ENCODE assay signal across 9 cellular contexts in the genomic region with DNA sequence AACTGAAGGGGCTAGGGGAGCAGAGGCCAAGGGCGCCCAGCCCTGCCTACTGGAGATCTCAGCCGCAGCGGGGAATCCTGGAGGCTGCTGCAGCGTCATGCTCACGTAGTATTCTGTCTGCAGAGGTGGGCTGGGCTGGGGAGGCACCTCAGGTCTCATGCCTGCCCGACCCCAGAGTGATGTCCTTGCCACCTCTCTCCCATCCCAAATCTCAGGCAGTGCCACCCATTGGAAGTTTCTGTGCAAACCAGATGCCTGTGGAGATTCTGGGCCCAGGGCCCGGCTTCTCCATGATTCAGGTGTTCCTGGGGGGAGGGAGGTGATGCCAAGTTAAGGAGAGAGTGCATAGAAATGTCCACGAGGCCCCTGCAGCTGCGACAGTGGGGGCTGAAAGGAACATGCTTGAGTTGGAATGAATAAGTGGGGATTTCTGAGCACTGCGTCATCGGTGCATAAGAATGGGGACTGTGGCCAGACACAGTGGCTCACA.
DNase-seq lines count a peak whose midpoint lies in the region; ATAC-seq lines count a peak whose summit lies in the region.
"Had no signal": no experiment of that assay in that cellular context is flagged by ENCODE, and none has a peak within 500 bp of the region (broad histone marks: within the 10 kb centered on the region; RNA-seq: fewer than 3 reads in every experiment).

No MANE protein-coding gene starts in this region.

- H3K9me3 Mint-ChIP-seq in T-helper 2 cell treated with Interferon-gamma antibody and Interleukin-4, amounts not matched to agents 5 μg/mL and 100 μg/mL, for 36 hours = peaks cover 11% of the 10 kb centered on the region

- H3K4me2 ChIP-seq in GM23248 (ENCODE audit: unreplicated experiment) = no peak overlapping the region

- H3K36me3 ChIP-seq in GM23248 (ENCODE audit: low read depth) = no peaks in the 10 kb centered on the region
- H3K36me3 ChIP-seq: right atrium auricular region had no signal

- no peaks in the 10 kb centered on the region for H3K79me2 ChIP-seq in GM23248 (ENCODE audit: insufficient read depth)

- H3F3A ChIP-seq in GM23248 (ENCODE audit: insufficient read depth) = no peaks in the 10 kb centered on the region

- H3K27ac Mint-ChIP-seq in T-helper 2 cell treated with Interferon-gamma antibody and Interleukin-4, amounts not matched to agents 5 μg/mL and 100 μg/mL, for 36 hours = peak overlapping the region; percentile 94
- H3K27ac Mint-ChIP-seq in T-helper 17 cell = peak overlapping the region; percentile 80

- in situ Hi-C loops in GM23248 (cut with MboI) = no loop called here

- no peaks in the 10 kb centered on the region for H3K27me3 Mint-ChIP-seq in T-helper 2 cell treated with Interferon-gamma antibody and Interleukin-4, amounts not matched to agents 5 μg/mL and 100 μg/mL, for 36 hours (ENCODE audit: low read depth)
- H3K27me3 Mint-ChIP-seq in T-helper 17 cell = peaks cover 8% of the 10 kb centered on the region

- no peak overlapping the region for H2AFZ ChIP-seq in GM23248

- WGBS in GM23248 (ENCODE audit: low coverage in 1 of 2, low lambda C conversion rate in 2 of 2, missing lambda C conversion rate in 2 of 2), 2 experiments = 54 to 55% methylated on average over 11 of the region's 11 CpGs

- no peaks in the 10 kb centered on the region for H3K27me3 ChIP-seq in GM23248 (replicated peaks; ENCODE audit: insufficient read depth)
- H3K27me3 ChIP-seq: right atrium auricular region had no signal

- no peak overlapping the region for H3K9ac ChIP-seq in GM23248

- H4K20me1 ChIP-seq in GM23248 (ENCODE audit: insufficient read depth) = no peaks in the 10 kb centered on the region

- H3K9me3 ChIP-seq in GM23248 (ENCODE audit: low read depth) = no peaks in the 10 kb centered on the region
- no peaks in the 10 kb centered on the region for H3K9me3 ChIP-seq in T-helper 17 cell (ENCODE audit: control insufficient read depth, low read length, poor library complexity, severe bottlenecking)
- H3K9me3 ChIP-seq: right atrium auricular region had no signal

- peaks cover 21% of the 10 kb centered on the region for H3K36me3 Mint-ChIP-seq in T-helper 2 cell treated with Interferon-gamma antibody and Interleukin-4, amounts not matched to agents 5 μg/mL and 100 μg/mL, for 36 hours (ENCODE audit: low read depth)
- peaks cover 4% of the 10 kb centered on the region for H3K36me3 Mint-ChIP-seq in T-helper 17 cell (ENCODE audit: low read depth)

- ATAC-seq in T-helper 17 cell = no peak
- ATAC-seq in HG02981 (IDR thresholded peaks at IDR 0.05; ENCODE audit: unreplicated experiment) = no peak
- ATAC-seq in esophagus mucosa = no peak

- H3K9me2 ChIP-seq in GM23248 (ENCODE audit: insufficient read depth) = no peaks in the 10 kb centered on the region

- intact Hi-C loops in cardiac septum (cut with DNase I) = no loop called here

- DNase-seq in T-helper 2 cell treated with Interferon-gamma antibody and Interleukin-4, amounts not matched to agents 5 μg/mL and 100 μg/mL, for 36 hours (ENCODE audit: low spot score) = no peak
- DNase-seq in T-helper 2 cell (no peak), GM23248 (peak; percentile 6), T-helper 17 cell (no peak), kidney tubule cell (ENCODE audit: low spot score) (peak; percentile 71), cardiac septum (ENCODE audit: low spot score) (no peak)

- H3K27ac ChIP-seq in GM23248 = no peak overlapping the region
- H3K27ac ChIP-seq: right atrium auricular region had no signal

- H3K4me1 ChIP-seq in GM23248 (ENCODE audit: insufficient read depth) = 0 out of 2 replicates have a peak, but pooled peaks cover 5% of the 10 kb centered on the region
- H3K4me1 ChIP-seq: right atrium auricular region had no signal

- H3K4me1 Mint-ChIP-seq in T-helper 2 cell treated with Interferon-gamma antibody and Interleukin-4, amounts not matched to agents 5 μg/mL and 100 μg/mL, for 36 hours (ENCODE audit: low read depth) = peaks cover 49% of the 10 kb centered on the region
- peaks cover 34% of the 10 kb centered on the region for H3K4me1 Mint-ChIP-seq in T-helper 17 cell

- no peak overlapping the region for H3K4me3 ChIP-seq in GM23248
- H3K4me3 ChIP-seq: right atrium auricular region had no signal

- peak overlapping the region; percentile 71 for H3K4me3 Mint-ChIP-seq in T-helper 2 cell treated with Interferon-gamma antibody and Interleukin-4, amounts not matched to agents 5 μg/mL and 100 μg/mL, for 36 hours
- no peak overlapping the region for H3K4me3 Mint-ChIP-seq in T-helper 17 cell

Comparison
In these comparisons a context has a peak if more than half of its experiments do, and no peak if none do; other contexts are left out.
1. DNase-seq: peak in GM23248 (single experiment) and kidney tubule cell (single experiment); none in T-helper 2 cell treated with Interferon-gamma antibody and Interleukin-4, amounts not matched to agents 5 μg/mL and 100 μg/mL, for 36 hours (single experiment), T-helper 2 cell (0 of 5), T-helper 17 cell (0 of 3) and cardiac septum (single experiment).